In the genomic region with DNA sequence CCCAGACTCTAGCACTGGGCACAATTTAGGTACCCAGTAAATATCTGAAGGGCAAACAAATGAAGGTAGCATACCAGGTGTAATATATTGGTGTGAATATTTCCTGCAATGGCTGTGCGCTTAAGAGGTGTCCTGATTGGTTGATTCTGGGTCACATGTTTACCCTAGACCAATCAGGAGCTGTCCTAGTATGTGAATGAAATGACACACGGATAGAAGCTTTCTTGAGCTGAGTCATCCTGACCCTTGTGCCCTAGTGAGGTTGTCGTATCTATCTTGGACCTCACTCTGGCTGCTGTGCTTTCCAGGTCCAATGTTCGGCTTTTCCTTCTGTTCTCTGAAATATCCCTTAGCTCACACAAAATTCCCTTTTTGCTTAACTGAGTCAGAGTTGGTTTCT, we compare ENCODE assay signal across 14 cellular contexts. TPM values are rescaled to one million over a fixed set of nuclear protein-coding genes. Genes with fewer than 3 reads are reported as not detected.
DNase-seq lines count a peak whose midpoint lies in the region; ATAC-seq lines count a peak whose summit lies in the region.
"Had no signal": no experiment of that assay in that cellular context is flagged by ENCODE, and none has a peak within 500 bp of the region (broad histone marks: within the 10 kb centered on the region; RNA-seq: fewer than 3 reads in every experiment).

No MANE protein-coding gene starts in this region.

- peak; percentile 7 for DNase-seq in activated CD4-positive, alpha-beta T cell treated with anti-CD3 and anti-CD28 coated beads for 48 hours
- no peak for DNase-seq in activated CD4-positive, alpha-beta T cell treated with anti-CD3 and anti-CD28 coated beads, Interleukin-2, amount 50 U/mL, for 1 hour
- DNase-seq in SW480 (ENCODE audit: low spot score) (peak; percentile 28), renal cortical epithelial cell (ENCODE audit: low read depth) (peak; percentile 12), left ventricle myocardium superior (no peak), superior temporal gyrus (ENCODE audit: extremely low spot score) (no peak), SHP77 treated with DMSO at 0.1 percent for 48 hours (lab: John Stamatoyannopoulos, UW) (no peak)
- DNase-seq: activated CD4-positive, alpha-beta T cell treated with anti-CD3 and anti-CD28 coated beads, Interleukin-2, amount 10 ng/mL, durations not matched to agents 24 days and 14 days; activated naive CD8-positive, alpha-beta T cell treated with anti-CD3 and anti-CD28 coated beads, Interleukin-2, amount 10 ng/mL, durations not matched to agents 7 days and 5 days; glutamatergic neuron; lower lobe of right lung; NCI-H510A; upper lobe of left lung had no signal

- ATAC-seq in HG03342 (IDR thresholded peaks at IDR 0.05; ENCODE audit: unreplicated experiment) = peak; percentile 58
- no peak for ATAC-seq in left ventricle myocardium superior
- ATAC-seq: lower lobe of right lung had no signal

- intact Hi-C loops in left ventricle myocardium superior (cut with micrococcal nuclease) = loop anchor here (10.0 kb wide), 1 partner anchor 1567 kb away; no protein-coding TSS in a partner anchor

RNA-seq across cellular contexts. Expression of gene FOXP1, which starts 58.1 kb away (rescaled TPM):
- 27.3 and 56.5 TPM in 2 replicates for total RNA-seq in renal cortical epithelial cell
- 35.2 TPM for total RNA-seq in left ventricle myocardium superior

Comparison
In these comparisons a context has a peak if more than half of its experiments do, and no peak if none do; other contexts are left out.
1. DNase-seq: peak in activated CD4-positive, alpha-beta T cell treated with anti-CD3 and anti-CD28 coated beads for 48 hours (single experiment), SW480 (single experiment) and renal cortical epithelial cell (single experiment); none in activated CD4-positive, alpha-beta T cell treated with anti-CD3 and anti-CD28 coated beads, Interleukin-2, amount 50 U/mL, for 1 hour (single experiment), left ventricle myocardium superior (single experiment), superior temporal gyrus (single experiment) and SHP77 treated with DMSO at 0.1 percent for 48 hours (single experiment).